ENCODE assay signal across 2 cellular contexts in the genomic region with DNA sequence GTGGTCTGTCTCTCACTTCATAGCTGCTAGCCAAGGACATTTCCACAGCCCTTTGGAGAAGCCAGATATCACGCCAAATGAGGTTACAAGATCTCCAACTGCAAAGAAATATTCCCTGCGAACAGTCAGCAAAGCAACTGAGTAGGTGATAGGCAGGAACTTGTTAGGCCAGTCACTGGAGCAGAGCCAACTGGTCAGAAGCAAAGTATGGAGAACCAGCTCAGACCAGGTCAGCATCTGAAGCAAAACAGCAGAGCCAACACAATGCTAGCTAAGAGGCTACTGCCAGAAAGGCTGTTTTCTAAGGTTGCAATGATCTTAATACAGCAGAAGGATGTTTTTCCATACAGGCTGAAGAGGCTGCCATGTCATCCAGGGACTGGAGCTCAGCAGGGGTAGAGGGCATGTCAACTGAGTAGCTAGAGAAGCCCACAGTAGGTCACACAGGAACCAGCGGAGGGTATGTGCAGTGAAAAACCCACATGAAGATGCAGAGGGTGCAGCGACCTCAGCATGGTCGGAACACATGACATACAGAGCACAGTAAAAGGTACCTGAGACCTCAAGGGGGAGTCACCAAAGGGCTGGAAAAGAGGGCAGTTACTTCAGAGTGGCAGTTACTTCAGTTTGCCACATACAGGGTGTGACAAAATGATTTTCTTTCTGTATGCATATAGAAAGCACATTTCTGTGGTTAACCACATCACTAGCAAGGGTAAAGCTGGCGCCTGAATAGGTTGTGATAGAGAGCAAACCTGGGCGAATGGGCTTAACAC.
TF ChIP-seq lines count a peak whose summit lies in the region.

No MANE protein-coding gene starts in this region.

TF ChIP-seq in HCT116, 20 proteins besides CTCF, POLR2A, EP300 and RAD21:
- TF ChIP-seq SP1 (IDR thresholded peaks at IDR 0.05; ENCODE audit: low read depth) (no peak), EZH2 (IDR thresholded peaks at IDR 0.05) (no peak), YY1 (IDR thresholded peaks at IDR 0.05; ENCODE audit: extremely low read depth, insufficient replicate concordance, low read depth, low read length) (no peak), ZFX (IDR thresholded peaks at IDR 0.05) (no peak), SIN3A (IDR thresholded peaks at IDR 0.05; ENCODE audit: low read depth) (no peak), CEBPB (IDR thresholded peaks at IDR 0.05; ENCODE audit: low read depth) (no peak), FOSL1 (IDR thresholded peaks at IDR 0.05; ENCODE audit: low read depth) (no peak), POLR2AphosphoS5 (IDR thresholded peaks at IDR 0.05; ENCODE audit: low read depth, low read length) (no peak), ZNF274 (IDR thresholded peaks at IDR 0.05; ENCODE audit: low read depth, low read length) (no peak), TCF7L2 (IDR thresholded peaks at IDR 0.05; ENCODE audit: borderline replicate concordance, extremely low read depth, insufficient read depth, insufficient read length) (no peak), EZH2phosphoT487 (IDR thresholded peaks at IDR 0.05; ENCODE audit: borderline replicate concordance) (no peak), CBX3 (IDR thresholded peaks at IDR 0.05; ENCODE audit: low read depth) (no peak), ELF1 (IDR thresholded peaks at IDR 0.05; ENCODE audit: borderline replicate concordance, low read depth) (no peak)
- TF ChIP-seq, protein P1, sequence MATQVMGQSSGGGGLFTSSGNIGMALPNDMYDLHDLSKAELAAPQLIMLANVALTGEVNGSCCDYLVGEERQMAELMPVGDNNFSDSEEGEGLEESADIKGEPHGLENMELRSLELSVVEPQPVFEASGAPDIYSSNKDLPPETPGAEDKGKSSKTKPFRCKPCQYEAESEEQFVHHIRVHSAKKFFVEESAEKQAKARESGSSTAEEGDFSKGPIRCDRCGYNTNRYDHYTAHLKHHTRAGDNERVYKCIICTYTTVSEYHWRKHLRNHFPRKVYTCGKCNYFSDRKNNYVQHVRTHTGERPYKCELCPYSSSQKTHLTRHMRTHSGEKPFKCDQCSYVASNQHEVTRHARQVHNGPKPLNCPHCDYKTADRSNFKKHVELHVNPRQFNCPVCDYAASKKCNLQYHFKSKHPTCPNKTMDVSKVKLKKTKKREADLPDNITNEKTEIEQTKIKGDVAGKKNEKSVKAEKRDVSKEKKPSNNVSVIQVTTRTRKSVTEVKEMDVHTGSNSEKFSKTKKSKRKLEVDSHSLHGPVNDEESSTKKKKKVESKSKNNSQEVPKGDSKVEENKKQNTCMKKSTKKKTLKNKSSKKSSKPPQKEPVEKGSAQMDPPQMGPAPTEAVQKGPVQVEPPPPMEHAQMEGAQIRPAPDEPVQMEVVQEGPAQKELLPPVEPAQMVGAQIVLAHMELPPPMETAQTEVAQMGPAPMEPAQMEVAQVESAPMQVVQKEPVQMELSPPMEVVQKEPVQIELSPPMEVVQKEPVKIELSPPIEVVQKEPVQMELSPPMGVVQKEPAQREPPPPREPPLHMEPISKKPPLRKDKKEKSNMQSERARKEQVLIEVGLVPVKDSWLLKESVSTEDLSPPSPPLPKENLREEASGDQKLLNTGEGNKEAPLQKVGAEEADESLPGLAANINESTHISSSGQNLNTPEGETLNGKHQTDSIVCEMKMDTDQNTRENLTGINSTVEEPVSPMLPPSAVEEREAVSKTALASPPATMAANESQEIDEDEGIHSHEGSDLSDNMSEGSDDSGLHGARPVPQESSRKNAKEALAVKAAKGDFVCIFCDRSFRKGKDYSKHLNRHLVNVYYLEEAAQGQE (IDR thresholded peaks at IDR 0.05; ENCODE audit: low read depth) = no peak
- TF ChIP-seq, protein P2, sequence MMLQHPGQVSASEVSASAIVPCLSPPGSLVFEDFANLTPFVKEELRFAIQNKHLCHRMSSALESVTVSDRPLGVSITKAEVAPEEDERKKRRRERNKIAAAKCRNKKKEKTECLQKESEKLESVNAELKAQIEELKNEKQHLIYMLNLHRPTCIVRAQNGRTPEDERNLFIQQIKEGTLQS (IDR thresholded peaks at IDR 0.05) = no peak
- TF ChIP-seq, protein P3, sequence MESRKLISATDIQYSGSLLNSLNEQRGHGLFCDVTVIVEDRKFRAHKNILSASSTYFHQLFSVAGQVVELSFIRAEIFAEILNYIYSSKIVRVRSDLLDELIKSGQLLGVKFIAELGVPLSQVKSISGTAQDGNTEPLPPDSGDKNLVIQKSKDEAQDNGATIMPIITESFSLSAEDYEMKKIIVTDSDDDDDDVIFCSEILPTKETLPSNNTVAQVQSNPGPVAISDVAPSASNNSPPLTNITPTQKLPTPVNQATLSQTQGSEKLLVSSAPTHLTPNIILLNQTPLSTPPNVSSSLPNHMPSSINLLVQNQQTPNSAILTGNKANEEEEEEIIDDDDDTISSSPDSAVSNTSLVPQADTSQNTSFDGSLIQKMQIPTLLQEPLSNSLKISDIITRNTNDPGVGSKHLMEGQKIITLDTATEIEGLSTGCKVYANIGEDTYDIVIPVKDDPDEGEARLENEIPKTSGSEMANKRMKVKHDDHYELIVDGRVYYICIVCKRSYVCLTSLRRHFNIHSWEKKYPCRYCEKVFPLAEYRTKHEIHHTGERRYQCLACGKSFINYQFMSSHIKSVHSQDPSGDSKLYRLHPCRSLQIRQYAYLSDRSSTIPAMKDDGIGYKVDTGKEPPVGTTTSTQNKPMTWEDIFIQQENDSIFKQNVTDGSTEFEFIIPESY (IDR thresholded peaks at IDR 0.05; ENCODE audit: extremely low read depth, insufficient replicate concordance, low read length) = no peak
- TF ChIP-seq, protein P4, sequence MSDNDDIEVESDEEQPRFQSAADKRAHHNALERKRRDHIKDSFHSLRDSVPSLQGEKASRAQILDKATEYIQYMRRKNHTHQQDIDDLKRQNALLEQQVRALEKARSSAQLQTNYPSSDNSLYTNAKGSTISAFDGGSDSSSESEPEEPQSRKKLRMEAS (IDR thresholded peaks at IDR 0.05) = no peak

TF ChIP-seq in SK-N-SH, 30 proteins besides CTCF, POLR2A, EP300 and RAD21:
- no peak for TF ChIP-seq YY1 (IDR thresholded peaks at IDR 0.05; ENCODE audit: low read depth)
- TF ChIP-seq TEAD4 (IDR thresholded peaks at IDR 0.05; ENCODE audit: borderline replicate concordance, insufficient read depth) = no peak
- TF ChIP-seq, protein P5, sequence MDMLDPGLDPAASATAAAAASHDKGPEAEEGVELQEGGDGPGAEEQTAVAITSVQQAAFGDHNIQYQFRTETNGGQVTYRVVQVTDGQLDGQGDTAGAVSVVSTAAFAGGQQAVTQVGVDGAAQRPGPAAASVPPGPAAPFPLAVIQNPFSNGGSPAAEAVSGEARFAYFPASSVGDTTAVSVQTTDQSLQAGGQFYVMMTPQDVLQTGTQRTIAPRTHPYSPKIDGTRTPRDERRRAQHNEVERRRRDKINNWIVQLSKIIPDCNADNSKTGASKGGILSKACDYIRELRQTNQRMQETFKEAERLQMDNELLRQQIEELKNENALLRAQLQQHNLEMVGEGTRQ (IDR thresholded peaks at IDR 0.05; ENCODE audit: borderline replicate concordance, low read depth, low read length) = no peak
- no peak for TF ChIP-seq EZH2phosphoT487 (IDR thresholded peaks at IDR 0.05; ENCODE audit: borderline replicate concordance, low read depth)
- TF ChIP-seq, protein P6, sequence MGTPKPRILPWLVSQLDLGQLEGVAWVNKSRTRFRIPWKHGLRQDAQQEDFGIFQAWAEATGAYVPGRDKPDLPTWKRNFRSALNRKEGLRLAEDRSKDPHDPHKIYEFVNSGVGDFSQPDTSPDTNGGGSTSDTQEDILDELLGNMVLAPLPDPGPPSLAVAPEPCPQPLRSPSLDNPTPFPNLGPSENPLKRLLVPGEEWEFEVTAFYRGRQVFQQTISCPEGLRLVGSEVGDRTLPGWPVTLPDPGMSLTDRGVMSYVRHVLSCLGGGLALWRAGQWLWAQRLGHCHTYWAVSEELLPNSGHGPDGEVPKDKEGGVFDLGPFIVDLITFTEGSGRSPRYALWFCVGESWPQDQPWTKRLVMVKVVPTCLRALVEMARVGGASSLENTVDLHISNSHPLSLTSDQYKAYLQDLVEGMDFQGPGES (IDR thresholded peaks at IDR 0.05; ENCODE audit: low read depth, low read length) = no peak
- TF ChIP-seq, protein P4 (IDR thresholded peaks at IDR 0.05; ENCODE audit: low read depth) = no peak
- TF ChIP-seq TCF12 (IDR thresholded peaks at IDR 0.05) = no peak
- no peak for TF ChIP-seq NFIC (IDR thresholded peaks at IDR 0.05; ENCODE audit: borderline replicate concordance)
